Comparison of ENCODE assay signal across 1 cellular context in the genomic region with DNA sequence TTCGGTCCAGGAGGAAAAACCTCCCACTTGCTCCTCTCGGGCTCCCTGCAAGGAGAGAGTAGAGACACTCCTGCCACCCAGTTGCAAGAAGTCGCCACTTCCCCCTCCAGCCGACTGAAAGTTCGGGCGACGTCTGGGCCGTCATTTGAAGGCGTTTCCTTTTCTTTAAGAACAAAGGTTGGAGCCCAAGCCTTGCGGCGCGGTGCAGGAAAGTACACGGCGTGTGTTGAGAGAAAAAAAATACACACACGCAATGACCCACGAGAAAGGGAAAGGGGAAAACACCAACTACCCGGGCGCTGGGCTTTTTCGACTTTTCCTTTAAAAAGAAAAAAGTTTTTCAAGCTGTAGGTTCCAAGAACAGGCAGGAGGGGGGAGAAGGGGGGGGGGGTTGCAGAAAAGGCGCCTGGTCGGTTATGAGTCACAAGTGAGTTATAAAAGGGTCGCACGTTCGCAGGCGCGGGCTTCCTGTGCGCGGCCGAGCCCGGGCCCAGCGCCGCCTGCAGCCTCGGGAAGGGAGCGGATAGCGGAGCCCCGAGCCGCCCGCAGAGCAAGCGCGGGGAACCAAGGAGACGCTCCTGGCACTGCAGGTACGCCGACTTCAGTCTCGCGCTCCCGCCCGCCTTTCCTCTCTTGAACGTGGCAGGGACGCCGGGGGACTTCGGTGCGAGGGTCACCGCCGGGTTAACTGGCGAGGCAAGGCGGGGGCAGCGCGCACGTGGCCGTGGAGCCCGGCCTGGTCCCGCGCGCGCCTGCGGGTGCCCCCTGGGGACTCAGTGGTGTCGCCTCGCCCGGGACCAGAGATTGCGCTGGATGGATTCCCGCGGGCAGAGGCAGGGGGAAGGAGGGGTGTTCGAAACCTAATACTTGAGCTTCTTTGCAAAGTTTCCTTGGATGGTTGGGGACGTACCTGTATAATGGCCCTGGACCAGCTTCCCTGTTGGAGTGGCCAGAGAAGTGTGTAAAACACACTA.
TF ChIP-seq lines count a peak whose summit lies in the region.

No MANE protein-coding gene starts in this region.

TF ChIP-seq in WTC11, 78 proteins besides CTCF, POLR2A, EP300 and RAD21 (continued from another document and continues in another):
- TF ChIP-seq, protein P1, sequence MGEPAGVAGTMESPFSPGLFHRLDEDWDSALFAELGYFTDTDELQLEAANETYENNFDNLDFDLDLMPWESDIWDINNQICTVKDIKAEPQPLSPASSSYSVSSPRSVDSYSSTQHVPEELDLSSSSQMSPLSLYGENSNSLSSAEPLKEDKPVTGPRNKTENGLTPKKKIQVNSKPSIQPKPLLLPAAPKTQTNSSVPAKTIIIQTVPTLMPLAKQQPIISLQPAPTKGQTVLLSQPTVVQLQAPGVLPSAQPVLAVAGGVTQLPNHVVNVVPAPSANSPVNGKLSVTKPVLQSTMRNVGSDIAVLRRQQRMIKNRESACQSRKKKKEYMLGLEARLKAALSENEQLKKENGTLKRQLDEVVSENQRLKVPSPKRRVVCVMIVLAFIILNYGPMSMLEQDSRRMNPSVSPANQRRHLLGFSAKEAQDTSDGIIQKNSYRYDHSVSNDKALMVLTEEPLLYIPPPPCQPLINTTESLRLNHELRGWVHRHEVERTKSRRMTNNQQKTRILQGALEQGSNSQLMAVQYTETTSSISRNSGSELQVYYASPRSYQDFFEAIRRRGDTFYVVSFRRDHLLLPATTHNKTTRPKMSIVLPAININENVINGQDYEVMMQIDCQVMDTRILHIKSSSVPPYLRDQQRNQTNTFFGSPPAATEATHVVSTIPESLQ (CRISPR knock-in tag; IDR thresholded peaks at IDR 0.05), result no peak
- TF ChIP-seq ZNF317 (CRISPR knock-in tag; IDR thresholded peaks at IDR 0.05; ENCODE audit: borderline replicate concordance, low read depth) (no peak), ATF3 (CRISPR knock-in tag; conservative IDR thresholded peaks at IDR 0.05) (no peak), GABPB1 (CRISPR knock-in tag; IDR thresholded peaks at IDR 0.05) (no peak), ETV6 (CRISPR knock-in tag; IDR thresholded peaks at IDR 0.05) (no peak), TEAD1 (CRISPR knock-in tag; IDR thresholded peaks at IDR 0.05) (no peak), HMGA2 (CRISPR knock-in tag; IDR thresholded peaks at IDR 0.05) (no peak), CREB1 (CRISPR knock-in tag; IDR thresholded peaks at IDR 0.05) (no peak), NR2C2 (CRISPR knock-in tag; IDR thresholded peaks at IDR 0.05) (no peak), TP53 (CRISPR knock-in tag; IDR thresholded peaks at IDR 0.05) (no peak), ZNF121 (CRISPR knock-in tag; IDR thresholded peaks at IDR 0.05) (no peak), USF2 (CRISPR knock-in tag; IDR thresholded peaks at IDR 0.05) (peak; percentile 31; the same call in 1 of the 2 replicates), ZNF671 (CRISPR knock-in tag; IDR thresholded peaks at IDR 0.05) (no peak), CDX4 (CRISPR knock-in tag; IDR thresholded peaks at IDR 0.05; ENCODE audit: borderline replicate concordance) (no peak), GRHL2 (CRISPR knock-in tag; IDR thresholded peaks at IDR 0.05; ENCODE audit: insufficient replicate concordance, severe bottlenecking) (no peak), RORB (CRISPR knock-in tag; IDR thresholded peaks at IDR 0.05) (no peak), ZNF423 (CRISPR knock-in tag; IDR thresholded peaks at IDR 0.05) (no peak), EMX1 (CRISPR knock-in tag; IDR thresholded peaks at IDR 0.05) (no peak), SMAD4 (CRISPR knock-in tag; IDR thresholded peaks at IDR 0.05) (no peak), ZBTB43 (CRISPR knock-in tag; IDR thresholded peaks at IDR 0.05) (no peak; the same call in 1 of the 2 replicates), NFE2L1 (CRISPR knock-in tag; IDR thresholded peaks at IDR 0.05) (no peak), ZNF416 (CRISPR knock-in tag; IDR thresholded peaks at IDR 0.05) (no peak), MYBL2 (CRISPR knock-in tag; IDR thresholded peaks at IDR 0.05) (peak; percentile 62; the same call in 1 of the 2 replicates), PRRX2 (CRISPR knock-in tag; IDR thresholded peaks at IDR 0.05) (no peak), MLX (CRISPR knock-in tag; IDR thresholded peaks at IDR 0.05) (no peak), ZBTB21 (CRISPR knock-in tag; IDR thresholded peaks at IDR 0.05; ENCODE audit: borderline replicate concordance) (no peak), ATF1 (CRISPR knock-in tag; IDR thresholded peaks at IDR 0.05) (no peak), FOXJ3 (CRISPR knock-in tag; IDR thresholded peaks at IDR 0.05; ENCODE audit: borderline replicate concordance) (no peak), ZSCAN18 (CRISPR knock-in tag; IDR thresholded peaks at IDR 0.05) (no peak), FOXK1 (CRISPR knock-in tag; IDR thresholded peaks at IDR 0.05) (0 out of 2 replicates have a peak, but pooled peaks have one; percentile 28), NFATC4 (CRISPR knock-in tag; IDR thresholded peaks at IDR 0.05) (no peak)
- TF ChIP-seq, protein P2, sequence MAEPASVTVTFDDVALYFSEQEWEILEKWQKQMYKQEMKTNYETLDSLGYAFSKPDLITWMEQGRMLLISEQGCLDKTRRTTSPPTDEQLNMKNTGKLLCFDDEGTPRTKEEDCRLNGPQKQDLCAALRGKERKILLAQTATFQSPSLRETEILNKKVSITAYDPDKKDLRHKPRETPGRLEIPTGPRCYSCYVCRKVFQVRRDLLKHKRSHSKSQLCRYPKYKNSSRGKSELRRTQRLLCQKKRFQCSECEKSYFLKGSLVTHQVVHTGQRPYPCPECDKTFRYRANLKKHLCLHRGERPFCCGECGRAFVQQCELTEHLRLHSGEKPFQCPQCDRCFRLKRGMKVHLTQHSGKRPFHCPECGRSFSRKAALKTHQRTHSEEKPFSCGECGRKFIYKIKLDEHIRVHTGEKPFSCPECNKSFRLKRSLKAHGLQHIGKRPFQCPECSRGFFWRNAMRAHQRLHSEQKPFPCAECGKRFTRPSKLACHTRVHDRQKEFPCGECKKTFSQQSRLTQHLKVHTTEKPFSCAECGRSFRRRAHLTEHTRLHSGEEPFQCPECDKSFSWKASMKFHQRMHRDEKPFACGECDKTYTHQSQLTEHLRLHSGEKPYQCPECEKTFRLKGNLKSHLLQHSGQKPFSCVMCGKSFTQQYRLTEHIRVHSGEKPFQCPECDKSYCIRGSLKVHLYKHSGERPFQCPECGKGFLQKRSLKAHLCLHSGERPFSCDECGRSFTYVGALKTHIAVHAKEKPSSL (CRISPR knock-in tag; conservative IDR thresholded peaks at IDR 0.05), result no peak
- TF ChIP-seq, protein P3, sequence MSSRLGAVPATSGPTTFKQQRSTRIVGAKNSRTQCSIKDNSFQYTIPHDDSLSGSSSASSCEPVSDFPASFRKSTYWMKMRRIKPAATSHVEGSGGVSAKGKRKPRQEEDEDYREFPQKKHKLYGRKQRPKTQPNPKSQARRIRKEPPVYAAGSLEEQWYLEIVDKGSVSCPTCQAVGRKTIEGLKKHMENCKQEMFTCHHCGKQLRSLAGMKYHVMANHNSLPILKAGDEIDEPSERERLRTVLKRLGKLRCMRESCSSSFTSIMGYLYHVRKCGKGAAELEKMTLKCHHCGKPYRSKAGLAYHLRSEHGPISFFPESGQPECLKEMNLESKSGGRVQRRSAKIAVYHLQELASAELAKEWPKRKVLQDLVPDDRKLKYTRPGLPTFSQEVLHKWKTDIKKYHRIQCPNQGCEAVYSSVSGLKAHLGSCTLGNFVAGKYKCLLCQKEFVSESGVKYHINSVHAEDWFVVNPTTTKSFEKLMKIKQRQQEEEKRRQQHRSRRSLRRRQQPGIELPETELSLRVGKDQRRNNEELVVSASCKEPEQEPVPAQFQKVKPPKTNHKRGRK (CRISPR knock-in tag; IDR thresholded peaks at IDR 0.05; ENCODE audit: borderline replicate concordance), result 0 out of 2 replicates have a peak, but pooled peaks have one; percentile 23
- TF ChIP-seq, protein P4, sequence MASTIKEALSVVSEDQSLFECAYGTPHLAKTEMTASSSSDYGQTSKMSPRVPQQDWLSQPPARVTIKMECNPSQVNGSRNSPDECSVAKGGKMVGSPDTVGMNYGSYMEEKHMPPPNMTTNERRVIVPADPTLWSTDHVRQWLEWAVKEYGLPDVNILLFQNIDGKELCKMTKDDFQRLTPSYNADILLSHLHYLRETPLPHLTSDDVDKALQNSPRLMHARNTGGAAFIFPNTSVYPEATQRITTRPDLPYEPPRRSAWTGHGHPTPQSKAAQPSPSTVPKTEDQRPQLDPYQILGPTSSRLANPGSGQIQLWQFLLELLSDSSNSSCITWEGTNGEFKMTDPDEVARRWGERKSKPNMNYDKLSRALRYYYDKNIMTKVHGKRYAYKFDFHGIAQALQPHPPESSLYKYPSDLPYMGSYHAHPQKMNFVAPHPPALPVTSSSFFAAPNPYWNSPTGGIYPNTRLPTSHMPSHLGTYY (CRISPR knock-in tag; IDR thresholded peaks at IDR 0.05), result no peak
- TF ChIP-seq, protein P5, sequence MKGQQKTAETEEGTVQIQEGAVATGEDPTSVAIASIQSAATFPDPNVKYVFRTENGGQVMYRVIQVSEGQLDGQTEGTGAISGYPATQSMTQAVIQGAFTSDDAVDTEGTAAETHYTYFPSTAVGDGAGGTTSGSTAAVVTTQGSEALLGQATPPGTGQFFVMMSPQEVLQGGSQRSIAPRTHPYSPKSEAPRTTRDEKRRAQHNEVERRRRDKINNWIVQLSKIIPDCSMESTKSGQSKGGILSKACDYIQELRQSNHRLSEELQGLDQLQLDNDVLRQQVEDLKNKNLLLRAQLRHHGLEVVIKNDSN (CRISPR knock-in tag; IDR thresholded peaks at IDR 0.05), result 0 out of 2 replicates have a peak, but pooled peaks have one; percentile 36
- TF ChIP-seq, protein P6, sequence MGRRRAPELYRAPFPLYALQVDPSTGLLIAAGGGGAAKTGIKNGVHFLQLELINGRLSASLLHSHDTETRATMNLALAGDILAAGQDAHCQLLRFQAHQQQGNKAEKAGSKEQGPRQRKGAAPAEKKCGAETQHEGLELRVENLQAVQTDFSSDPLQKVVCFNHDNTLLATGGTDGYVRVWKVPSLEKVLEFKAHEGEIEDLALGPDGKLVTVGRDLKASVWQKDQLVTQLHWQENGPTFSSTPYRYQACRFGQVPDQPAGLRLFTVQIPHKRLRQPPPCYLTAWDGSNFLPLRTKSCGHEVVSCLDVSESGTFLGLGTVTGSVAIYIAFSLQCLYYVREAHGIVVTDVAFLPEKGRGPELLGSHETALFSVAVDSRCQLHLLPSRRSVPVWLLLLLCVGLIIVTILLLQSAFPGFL (CRISPR knock-in tag; IDR thresholded peaks at IDR 0.05; ENCODE audit: borderline replicate concordance), result no peak
- TF ChIP-seq, protein P7, sequence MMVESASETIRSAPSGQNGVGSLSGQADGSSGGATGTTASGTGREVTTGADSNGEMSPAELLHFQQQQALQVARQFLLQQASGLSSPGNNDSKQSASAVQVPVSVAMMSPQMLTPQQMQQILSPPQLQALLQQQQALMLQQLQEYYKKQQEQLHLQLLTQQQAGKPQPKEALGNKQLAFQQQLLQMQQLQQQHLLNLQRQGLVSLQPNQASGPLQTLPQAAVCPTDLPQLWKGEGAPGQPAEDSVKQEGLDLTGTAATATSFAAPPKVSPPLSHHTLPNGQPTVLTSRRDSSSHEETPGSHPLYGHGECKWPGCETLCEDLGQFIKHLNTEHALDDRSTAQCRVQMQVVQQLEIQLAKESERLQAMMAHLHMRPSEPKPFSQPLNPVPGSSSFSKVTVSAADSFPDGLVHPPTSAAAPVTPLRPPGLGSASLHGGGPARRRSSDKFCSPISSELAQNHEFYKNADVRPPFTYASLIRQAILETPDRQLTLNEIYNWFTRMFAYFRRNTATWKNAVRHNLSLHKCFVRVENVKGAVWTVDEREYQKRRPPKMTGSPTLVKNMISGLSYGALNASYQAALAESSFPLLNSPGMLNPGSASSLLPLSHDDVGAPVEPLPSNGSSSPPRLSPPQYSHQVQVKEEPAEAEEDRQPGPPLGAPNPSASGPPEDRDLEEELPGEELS (CRISPR knock-in tag; IDR thresholded peaks at IDR 0.05), result no peak
